Comparison of ENCODE assay signal across 13 cellular contexts in the genomic region with DNA sequence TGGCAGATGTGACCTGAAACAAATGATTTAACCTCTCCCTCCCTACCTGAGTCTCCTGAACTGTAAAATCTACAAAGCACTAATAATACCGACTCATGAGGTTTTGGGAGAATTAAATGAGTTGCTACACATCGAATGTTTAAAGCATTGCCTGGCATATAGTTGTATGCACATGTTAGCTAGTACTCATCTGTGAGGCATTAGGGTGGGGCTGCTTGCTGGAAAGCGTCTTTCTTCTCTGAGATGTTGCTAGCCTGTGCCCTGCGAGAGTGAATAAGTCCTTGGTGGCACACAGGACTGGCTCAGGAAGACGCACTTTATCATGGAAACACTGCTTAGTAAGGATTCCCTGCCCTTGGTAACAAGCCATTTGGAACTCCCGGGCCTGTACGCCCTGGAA. TPM values are rescaled to one million over a fixed set of nuclear protein-coding genes. Genes with fewer than 3 reads are reported as not detected.
DNase-seq lines count a peak whose midpoint lies in the region; ATAC-seq and TF ChIP-seq lines count a peak whose summit lies in the region.
"Had no signal": no experiment of that assay in that cellular context is flagged by ENCODE, and none has a peak within 500 bp of the region (broad histone marks: within the 10 kb centered on the region; RNA-seq: fewer than 3 reads in every experiment).

No MANE protein-coding gene starts in this region.

- H3K27ac ChIP-seq in prostate gland = peak overlapping the region; percentile 67 to 71

- H3K36me3 Mint-ChIP-seq in activated CD8-positive, alpha-beta T cell treated with anti-CD3 and anti-CD28 coated beads for 36 hours (ENCODE audit: low read depth) = no peaks in the 10 kb centered on the region

- no peaks in the 10 kb centered on the region for H3K9me3 ChIP-seq in prostate gland

- H3K36me3 ChIP-seq in prostate gland = no peaks in the 10 kb centered on the region

- no peak overlapping the region for H3K27ac Mint-ChIP-seq in activated CD8-positive, alpha-beta T cell treated with anti-CD3 and anti-CD28 coated beads for 36 hours

- 57% methylated on average over 7 of the region's 7 CpGs for WGBS in prostate gland

- TF ChIP-seq CTCF in AG10803 (conservative IDR thresholded peaks at IDR 0.05; ENCODE audit: low read length) (no peak), epithelial cell of esophagus (IDR thresholded peaks at IDR 0.05; ENCODE audit: insufficient read depth, low read depth, low read length, missing control alignments) (no peak), prostate gland (IDR thresholded peaks at IDR 0.05) (no peak)
- no peak for TF ChIP-seq CTCF in activated CD8-positive, alpha-beta T cell treated with anti-CD3 and anti-CD28 coated beads for 36 hours (IDR thresholded peaks at IDR 0.05)

- TF ChIP-seq POLR2A in prostate gland (IDR thresholded peaks at IDR 0.05) = no peak

- peaks cover 24% of the 10 kb centered on the region for H3K4me1 ChIP-seq in prostate gland (replicated peaks)

- DNase-seq in AG10803 (ENCODE audit: low read depth) (peak; percentile 81), NCI-H226 (peak; percentile 80), epithelial cell of esophagus (ENCODE audit: low read depth) (peak; percentile 96), prostate gland (ENCODE audit: low spot score) (no peak), activated T-cell treated with anti-CD3 and anti-CD28 coated beads for 4 hours (no peak), kidney glomerular epithelial cell (lab: John Stamatoyannopoulos, UW) (no peak)
- no peak for DNase-seq in activated CD8-positive, alpha-beta T cell treated with anti-CD3 and anti-CD28 coated beads for 36 hours
- DNase-seq: activated CD4-positive, alpha-beta T cell treated with anti-CD3 and anti-CD28 coated beads for 1 hour; activated naive CD4-positive, alpha-beta T cell treated with Interleukin-2 at 50 U/mL for 16 hours; NCI-H2081 treated with DMSO at 0.1 percent for 48 hours had no signal

- no peaks in the 10 kb centered on the region for H3K9me3 Mint-ChIP-seq in activated CD8-positive, alpha-beta T cell treated with anti-CD3 and anti-CD28 coated beads for 36 hours

- intact Hi-C loops in prostate gland (cut with DNase I) = no loop called here
- intact Hi-C loops in activated CD8-positive, alpha-beta T cell treated with anti-CD3 and anti-CD28 coated beads for 36 hours (cut with micrococcal nuclease) = no loop called here

- H3K4me3 Mint-ChIP-seq in activated CD8-positive, alpha-beta T cell treated with anti-CD3 and anti-CD28 coated beads for 36 hours = no peak overlapping the region

- peaks cover 24% of the 10 kb centered on the region for H3K4me1 Mint-ChIP-seq in activated CD8-positive, alpha-beta T cell treated with anti-CD3 and anti-CD28 coated beads for 36 hours (ENCODE audit: low read depth)

- CTCF ChIA-PET in activated CD8-positive, alpha-beta T cell treated with anti-CD3 and anti-CD28 coated beads for 36 hours (lab: Charles Lee) = interaction anchor here (0.8 to 14.5 kb wide), 3 partner anchors 12 to 37 kb away, joined by 3 to 355 read pairs (median 4); no protein-coding TSS in a partner anchor

- H3K4me3 ChIP-seq in AG10803 (ENCODE audit: low read length) (no peak overlapping the region), epithelial cell of esophagus (ENCODE audit: low read length) (no peak overlapping the region), prostate gland (no peak overlapping the region)

- POLR2A ChIA-PET in activated CD8-positive, alpha-beta T cell treated with anti-CD3 and anti-CD28 coated beads for 36 hours (lab: Charles Lee) = no interaction called here

- no peaks in the 10 kb centered on the region for H3K27me3 Mint-ChIP-seq in activated CD8-positive, alpha-beta T cell treated with anti-CD3 and anti-CD28 coated beads for 36 hours

- H3K27me3 ChIP-seq in prostate gland (replicated peaks; ENCODE audit: insufficient read depth) = no peaks in the 10 kb centered on the region

- no peak for ATAC-seq in activated CD8-positive, alpha-beta T cell treated with anti-CD3 and anti-CD28 coated beads for 36 hours
- no peak for ATAC-seq in GM21786 (IDR thresholded peaks at IDR 0.05; ENCODE audit: unreplicated experiment)

RNA-seq across cellular contexts. Expression of a gene that starts 6.1 kb away (rescaled TPM):
- 10 to 100 TPM; 19.1 to 28.5 TPM for total RNA-seq in prostate gland
- under 1 TPM; 0.56 to 0.58 TPM for total RNA-seq in activated CD8-positive, alpha-beta T cell treated with anti-CD3 and anti-CD28 coated beads for 36 hours

RNA-seq across cellular contexts. Expression of a gene that starts 20.5 kb away (rescaled TPM):
- total RNA-seq in prostate gland = 10 to 100 TPM; 39.0 to 52.5 TPM
- 10 to 100 TPM in 1 of 2 experiments, 1 to 10 TPM in 1; 8.8 to 10.2 TPM for total RNA-seq in activated CD8-positive, alpha-beta T cell treated with anti-CD3 and anti-CD28 coated beads for 36 hours

RNA-seq across cellular contexts. Expression of a gene that starts 27.3 kb away (rescaled TPM):
- total RNA-seq in prostate gland = 1 to 10 TPM in 1 of 2 donors, not detected in 1; 1.0 TPM
- not detected for total RNA-seq in activated CD8-positive, alpha-beta T cell treated with anti-CD3 and anti-CD28 coated beads for 36 hours
- total RNA-seq: HT1080, left lobe of liver had no signal

RNA-seq across cellular contexts. Expression of a gene that starts 46.7 kb away (rescaled TPM):
- 10 to 100 TPM; 15.0 to 26.5 TPM for total RNA-seq in prostate gland
- 10 to 100 TPM; 42.0 to 42.5 TPM for total RNA-seq in activated CD8-positive, alpha-beta T cell treated with anti-CD3 and anti-CD28 coated beads for 36 hours

Comparison
In these comparisons a context has a peak if more than half of its experiments do, and no peak if none do; other contexts are left out.
1. DNase-seq: peak in AG10803 (single experiment), NCI-H226 (single experiment) and epithelial cell of esophagus (single experiment); none in prostate gland (single experiment), activated T-cell treated with anti-CD3 and anti-CD28 coated beads for 4 hours (single experiment), kidney glomerular epithelial cell (single experiment) and activated CD8-positive, alpha-beta T cell treated with anti-CD3 and anti-CD28 coated beads for 36 hours (single experiment).
2. RNA of a gene that starts 6.1 kb away (total RNA-seq): 19.1 to 28.5 TPM in prostate gland; 0.56 to 0.58 TPM in activated CD8-positive, alpha-beta T cell treated with anti-CD3 and anti-CD28 coated beads for 36 hours; every median in the first group is over 10 times any median in the second.